28 cellular contexts compared by ENCODE assay signal in the genomic region with DNA sequence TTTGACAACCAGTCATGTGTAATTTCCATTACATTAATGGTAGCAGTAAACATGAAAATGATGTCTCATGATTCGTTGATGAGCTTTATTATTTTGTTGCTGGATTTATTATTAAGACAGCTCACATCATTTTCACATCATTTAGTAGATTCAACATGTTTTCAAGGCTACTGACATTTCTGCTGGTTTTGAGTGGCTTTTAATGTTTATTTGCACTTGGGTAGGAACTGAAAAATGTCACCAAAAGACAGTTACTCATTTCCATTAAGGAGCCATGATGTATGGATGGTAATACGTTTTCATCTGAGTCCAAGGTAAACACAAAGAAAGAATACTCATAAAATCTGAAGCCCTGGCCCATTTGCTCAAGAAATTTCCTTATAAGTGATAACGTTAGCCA. TPM values are rescaled to one million over a fixed set of nuclear protein-coding genes. Genes with fewer than 3 reads are reported as not detected.
"Had no signal": no experiment of that assay in that cellular context is flagged by ENCODE, and none has a peak within 500 bp of the region (broad histone marks: within the 10 kb centered on the region; RNA-seq: fewer than 3 reads in every experiment).

No MANE protein-coding gene starts in this region.

- DNase-seq: kidney glomerular epithelial cell; left cardiac atrium; lower lobe of right lung; mammary epithelial cell; mesenchymal stem cell; naive thymus-derived CD8-positive, alpha-beta T cell; occipital lobe; right lobe of liver; stimulated activated CD4-positive, alpha-beta T cell treated with anti-CD3 and anti-CD28 coated beads, Interleukin-1b, Interleukin-23, amount 100 ng/mL, for 48 hours; stimulated activated CD4-positive, alpha-beta T cell treated with anti-CD3 and anti-CD28 coated beads, Interleukin-2, amount 100 ng/mL, for 48 hours; stimulated activated CD4-positive, alpha-beta T cell treated with anti-CD3 and anti-CD28 coated beads, Interleukin-4, amount 100 ng/mL, for 4 hours; stimulated activated CD8-positive, alpha-beta memory T cell treated with anti-CD3 and anti-CD28 coated beads, Interleukin-4, amount 100 ng/mL, for 48 hours; stimulated activated naive CD4-positive, alpha-beta T cell treated with Interleukin-2 at 50 U/mL for 16 hours; stimulated activated naive CD8-positive, alpha-beta T cell treated with anti-CD3 and anti-CD28 coated beads, Interleukin-15, amount 100 ng/mL, for 72 hours; substantia nigra; upper lobe of left lung had no signal

- H3K36me3 ChIP-seq: neural progenitor cell, neutrophil had no signal

- H2AFZ ChIP-seq: hepatocyte, neural progenitor cell, parathyroid adenoma had no signal

- ATAC-seq: left cardiac atrium; left lobe of liver; lower lobe of right lung; naive thymus-derived CD8-positive, alpha-beta T cell; right lobe of liver; stimulated activated memory B cell treated with anti-CD40 and anti-IgM and Interleukin-4, amounts not matched to agents 10 μg/mL and 1 μg/mL and 100 μg/mL, for 72 hours; stimulated activated naive CD8-positive, alpha-beta T cell treated with anti-CD3 and anti-CD28 coated beads, Interleukin-15, amount 100 ng/mL, for 72 hours had no signal

- H3K9me3 ChIP-seq: lower lobe of right lung, neutrophil, right atrium auricular region, right lobe of liver, tibial nerve, upper lobe of left lung, vagina had no signal

- H3K9ac ChIP-seq: neural progenitor cell, parathyroid adenoma had no signal

- H3K9me3 Mint-ChIP-seq: naive thymus-derived CD8-positive, alpha-beta T cell; nephron; neural progenitor cell; stimulated activated memory B cell treated with anti-CD40 and anti-IgM and Interleukin-4, amounts not matched to agents 10 μg/mL and 1 μg/mL and 100 μg/mL, for 72 hours; stimulated activated naive CD8-positive, alpha-beta T cell treated with anti-CD3 and anti-CD28 coated beads, Interleukin-15, amount 100 ng/mL, for 72 hours had no signal

- H3K4me1 Mint-ChIP-seq: naive thymus-derived CD8-positive, alpha-beta T cell; neural progenitor cell; stimulated activated memory B cell treated with anti-CD40 and anti-IgM and Interleukin-4, amounts not matched to agents 10 μg/mL and 1 μg/mL and 100 μg/mL, for 72 hours; stimulated activated naive CD8-positive, alpha-beta T cell treated with anti-CD3 and anti-CD28 coated beads, Interleukin-15, amount 100 ng/mL, for 72 hours had no signal

- H3K27me3 Mint-ChIP-seq: stimulated activated memory B cell treated with anti-CD40 and anti-IgM and Interleukin-4, amounts not matched to agents 10 μg/mL and 1 μg/mL and 100 μg/mL, for 72 hours; stimulated activated naive CD8-positive, alpha-beta T cell treated with anti-CD3 and anti-CD28 coated beads, Interleukin-15, amount 100 ng/mL, for 72 hours had no signal

- H3K27ac Mint-ChIP-seq: naive thymus-derived CD8-positive, alpha-beta T cell; nephron; neural progenitor cell; stimulated activated memory B cell treated with anti-CD40 and anti-IgM and Interleukin-4, amounts not matched to agents 10 μg/mL and 1 μg/mL and 100 μg/mL, for 72 hours; stimulated activated naive CD8-positive, alpha-beta T cell treated with anti-CD3 and anti-CD28 coated beads, Interleukin-15, amount 100 ng/mL, for 72 hours had no signal

- H3K4me2 ChIP-seq: hepatocyte, neural progenitor cell, smooth muscle cell had no signal

- H3K4me1 ChIP-seq: neural progenitor cell, vagina had no signal

- H3K36me3 Mint-ChIP-seq: naive thymus-derived CD8-positive, alpha-beta T cell; neural progenitor cell had no signal

- FAIRE-seq: keratinocyte had no signal

- H3K4me3 Mint-ChIP-seq: naive thymus-derived CD8-positive, alpha-beta T cell; nephron; neural progenitor cell; stimulated activated memory B cell treated with anti-CD40 and anti-IgM and Interleukin-4, amounts not matched to agents 10 μg/mL and 1 μg/mL and 100 μg/mL, for 72 hours; stimulated activated naive CD8-positive, alpha-beta T cell treated with anti-CD3 and anti-CD28 coated beads, Interleukin-15, amount 100 ng/mL, for 72 hours had no signal

- H3K79me2 ChIP-seq: hepatocyte, parathyroid adenoma had no signal

- H3K4me3 ChIP-seq: hepatocyte, lower lobe of right lung, neural progenitor cell, right atrium auricular region, right lobe of liver, smooth muscle cell, tibial nerve, upper lobe of left lung, vagina had no signal

- H3K27me3 ChIP-seq: hepatocyte, neural progenitor cell, neutrophil, right atrium auricular region, right lobe of liver, tibial nerve, upper lobe of left lung, vagina had no signal

- H3K27ac ChIP-seq: hepatocyte, lower lobe of right lung, neural progenitor cell, neutrophil, vagina had no signal

RNA-seq across cellular contexts. Expression of a gene that starts 14.9 kb away (rescaled TPM):
- total RNA-seq: smooth muscle cell had no signal
- polyA plus RNA-seq: keratinocyte; mammary epithelial cell; naive thymus-derived CD8-positive, alpha-beta T cell; smooth muscle cell had no signal
